ENCODE assay signal across 8 cellular contexts in the genomic region with DNA sequence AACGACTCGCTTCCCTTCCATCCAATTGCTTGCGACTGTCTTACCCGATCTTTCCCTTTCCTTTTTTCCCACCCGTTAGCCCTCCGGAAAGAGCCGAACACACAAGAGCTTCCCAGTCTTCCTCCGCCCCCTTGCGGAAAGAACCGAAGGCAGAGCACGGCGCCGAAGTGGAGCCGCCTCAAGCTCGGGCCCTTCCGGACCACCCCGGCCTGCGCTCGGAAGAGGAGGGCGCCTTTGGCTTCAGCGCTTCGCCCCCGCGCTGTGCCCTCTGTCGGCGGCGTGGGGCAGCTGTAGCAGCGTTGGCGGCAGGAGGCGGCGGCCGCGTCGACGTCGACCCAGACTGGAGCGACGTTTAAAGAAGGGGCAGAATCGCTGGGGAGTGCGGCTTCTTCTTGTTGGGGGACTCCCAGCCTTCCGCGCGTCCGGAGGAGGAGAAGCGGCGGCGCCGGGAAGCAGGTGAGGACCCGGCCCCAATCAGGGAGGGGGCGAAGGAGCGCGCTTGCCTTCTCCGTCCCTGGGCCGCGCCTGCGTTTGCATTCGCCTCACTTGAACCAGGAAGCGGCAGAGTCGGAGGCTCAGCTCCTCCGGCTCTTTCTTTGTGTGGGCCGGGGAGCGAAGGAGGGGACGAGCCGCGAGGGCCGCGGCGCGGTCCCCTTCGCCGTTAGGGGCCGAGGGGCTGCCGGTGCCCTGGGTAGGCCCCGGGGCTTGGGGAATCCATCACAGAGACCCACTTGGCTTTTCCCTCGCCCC. TPM values are rescaled to one million over a fixed set of nuclear protein-coding genes. Genes with fewer than 3 reads are reported as not detected.
DNase-seq lines count a peak whose midpoint lies in the region; ATAC-seq, FAIRE-seq and TF ChIP-seq lines count a peak whose summit lies in the region.

A gene with protein sequence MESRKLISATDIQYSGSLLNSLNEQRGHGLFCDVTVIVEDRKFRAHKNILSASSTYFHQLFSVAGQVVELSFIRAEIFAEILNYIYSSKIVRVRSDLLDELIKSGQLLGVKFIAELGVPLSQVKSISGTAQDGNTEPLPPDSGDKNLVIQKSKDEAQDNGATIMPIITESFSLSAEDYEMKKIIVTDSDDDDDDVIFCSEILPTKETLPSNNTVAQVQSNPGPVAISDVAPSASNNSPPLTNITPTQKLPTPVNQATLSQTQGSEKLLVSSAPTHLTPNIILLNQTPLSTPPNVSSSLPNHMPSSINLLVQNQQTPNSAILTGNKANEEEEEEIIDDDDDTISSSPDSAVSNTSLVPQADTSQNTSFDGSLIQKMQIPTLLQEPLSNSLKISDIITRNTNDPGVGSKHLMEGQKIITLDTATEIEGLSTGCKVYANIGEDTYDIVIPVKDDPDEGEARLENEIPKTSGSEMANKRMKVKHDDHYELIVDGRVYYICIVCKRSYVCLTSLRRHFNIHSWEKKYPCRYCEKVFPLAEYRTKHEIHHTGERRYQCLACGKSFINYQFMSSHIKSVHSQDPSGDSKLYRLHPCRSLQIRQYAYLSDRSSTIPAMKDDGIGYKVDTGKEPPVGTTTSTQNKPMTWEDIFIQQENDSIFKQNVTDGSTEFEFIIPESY (plus strand): TSS at position 291 of the 750 bp plus-strand sequence. CDS start 2,604 bp downstream, outside the sequence.

- WGBS in small intestine, 3 donors: 0 to 34% (median 2%) methylated on average over 40 to 75 of the region's 75 CpGs

- FAIRE-seq in bronchial epithelial cell (lab: Jason Lieb, UNC): no peak
- FAIRE-seq in small intestine (lab: Jason Lieb, UNC): peak; percentile 49

- H3K4me1 ChIP-seq in iPS-20b (ENCODE audit: insufficient read depth, low read length): no peaks in the 10 kb centered on the region
- H3K4me1 ChIP-seq in small intestine (ENCODE audit: control insufficient read depth in 2 of 2, insufficient read depth in 1 of 2, low read depth in 1 of 2, low read length in 1 of 2): no peaks in the 10 kb centered on the region

- peak within 1 kb of the TSS; percentile 81 for H3K4me3 ChIP-seq in WERI-Rb-1 (ENCODE audit: low read depth, low read length)
- H3K4me3 ChIP-seq in bronchial epithelial cell (ENCODE audit: low read depth, low read length): peak within 1 kb of the TSS; percentile 73
- H3K4me3 ChIP-seq in iPS-20b (ENCODE audit: low read length): peak within 1 kb of the TSS; percentile 95
- peak within 1 kb of the TSS; percentile 50 to 60 for H3K4me3 ChIP-seq in small intestine (ENCODE audit: low read depth in 1 of 2, low read length in 2 of 2)

- TF ChIP-seq CTCF in WERI-Rb-1 (IDR thresholded peaks at IDR 0.05; ENCODE audit: low read depth, low read length) (peak; percentile 58), bronchial epithelial cell (IDR thresholded peaks at IDR 0.05; ENCODE audit: insufficient read depth, low read length, severe bottlenecking) (peak; percentile 70)

- peak within 1 kb of the TSS; percentile 92 for H3K27ac ChIP-seq in WERI-Rb-1
- H3K27ac ChIP-seq in iPS-20b (ENCODE audit: low read length): no peak within 1 kb of the TSS
- H3K27ac ChIP-seq in small intestine (ENCODE audit: low read depth in 1 of 2, low read length in 1 of 2): peak within 1 kb of the TSS; percentile 82 to 97

- DNase-seq in AG08395 (ENCODE audit: low spot score): peak; percentile 90
- peak; percentile 77 for DNase-seq in NCI-H2196 treated with DMSO at 0.1 percent for 48 hours (lab: John Stamatoyannopoulos, UW; ENCODE audit: unreplicated experiment)
- DNase-seq in WERI-Rb-1: peak; percentile 92
- DNase-seq in bronchial epithelial cell (ENCODE audit: low read depth): peak; percentile 79
- peak; percentile 89 for DNase-seq in small intestine

- ATAC-seq in GM18873 (IDR thresholded peaks at IDR 0.05; ENCODE audit: low FRiP score, unreplicated experiment): peak; percentile 92
- ATAC-seq in HG03139 (IDR thresholded peaks at IDR 0.05; ENCODE audit: unreplicated experiment): peak; percentile 96

- no peaks in the 10 kb centered on the region; the same call in 1 of the 2 replicates for H3K36me3 ChIP-seq in WERI-Rb-1
- H3K36me3 ChIP-seq in bronchial epithelial cell (ENCODE audit: control insufficient read depth, insufficient read depth, low read length): peaks cover 2% of the 10 kb centered on the region
- H3K36me3 ChIP-seq in iPS-20b (ENCODE audit: insufficient read depth, low read depth, low read length): peaks cover 23% of the 10 kb centered on the region
- H3K36me3 ChIP-seq in small intestine (ENCODE audit: control insufficient read depth in 2 of 2, insufficient read depth in 2 of 2, low read length in 2 of 2): peaks cover 0 to 5% of the 10 kb centered on the region in 2 donors

- H3K9me3 ChIP-seq in WERI-Rb-1 (ENCODE audit: severe bottlenecking) (no peaks in the 10 kb centered on the region), iPS-20b (ENCODE audit: insufficient read depth, low read depth, low read length) (no peaks in the 10 kb centered on the region), small intestine (ENCODE audit: control insufficient read depth, low read depth) (no peaks in the 10 kb centered on the region)

- H3K27me3 ChIP-seq in WERI-Rb-1 (ENCODE audit: insufficient read depth, low read depth, severe bottlenecking) (peaks cover 9% of the 10 kb centered on the region), bronchial epithelial cell (ENCODE audit: control insufficient read depth, insufficient read depth, low read length) (no peaks in the 10 kb centered on the region), iPS-20b (ENCODE audit: insufficient read depth, low read length) (peaks cover 29% of the 10 kb centered on the region), small intestine (ENCODE audit: control insufficient read depth in 2 of 2, insufficient read depth in 2 of 2, low read length in 2 of 2) (no peaks in the 10 kb centered on the region)

- peak within 1 kb of the TSS; percentile 91 for H3K9ac ChIP-seq in iPS-20b (ENCODE audit: low read depth, low read length)

RNA-seq across cellular contexts. Expression of the gene that starts here (rescaled TPM):
- total RNA-seq in bronchial epithelial cell: 11.8 and 13.4 TPM in 2 replicates
- 1 to 10 TPM; 3.8 to 5.8 (median 4.3) TPM for polyA plus RNA-seq in small intestine
